In the genomic region with DNA sequence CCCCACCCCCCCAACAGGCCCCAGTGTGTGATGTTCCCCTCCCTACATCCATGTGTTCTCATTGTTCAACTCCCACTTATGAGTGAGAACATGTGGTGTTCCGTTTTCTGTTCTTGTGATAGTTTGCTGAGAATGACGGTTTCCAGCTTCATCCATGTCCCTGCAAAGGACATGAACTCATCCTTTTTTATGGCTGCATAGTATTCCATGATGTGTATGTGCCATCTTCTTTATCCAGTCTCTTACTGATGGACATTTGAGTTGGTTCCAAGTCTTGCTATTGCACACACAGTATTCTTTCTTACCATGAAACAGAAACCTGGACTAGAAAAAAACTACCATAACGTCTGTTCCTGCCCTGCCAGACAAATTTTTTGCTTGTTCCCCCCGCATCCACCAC, we compare ENCODE assay signal across 3 cellular contexts.
TF ChIP-seq lines count a peak whose summit lies in the region.

No MANE protein-coding gene starts in this region.

TF ChIP-seq in A549, 52 proteins besides CTCF, POLR2A, EP300 and RAD21:
- peak; percentile 82; the same call in 1 of the 2 replicates for TF ChIP-seq KDM1A (IDR thresholded peaks at IDR 0.05; ENCODE audit: low read depth)

TF ChIP-seq in K562, 482 proteins besides CTCF, POLR2A, EP300 and RAD21:
- peak; percentile 33; the same call in 1 of the 2 replicates for TF ChIP-seq SMARCA5 (IDR thresholded peaks at IDR 0.05)
- TF ChIP-seq ZNF146 (CRISPR knock-in tag; IDR thresholded peaks at IDR 0.05; ENCODE audit: unreplicated experiment), result peak; percentile 95
- peak; percentile 34; the same call in 1 of the 2 replicates for TF ChIP-seq BCOR (IDR thresholded peaks at IDR 0.05)
- TF ChIP-seq KDM1A (IDR thresholded peaks at IDR 0.05), result peak; percentile 21 to 35; a peak in 1 of 4 replicates
- TF ChIP-seq RBM25 (IDR thresholded peaks at IDR 0.05; ENCODE audit: low read depth, low read length, severe bottlenecking), result peak; percentile 39
TF ChIP-seq in K562: peak in this region for 5; not testable (repeated sequence) for 477.

TF ChIP-seq in H1, 55 proteins besides CTCF, POLR2A, EP300 and RAD21:
- TF ChIP-seq KDM1A (IDR thresholded peaks at IDR 0.05; ENCODE audit: borderline replicate concordance, low read length), result 0 out of 2 replicates have a peak, but pooled peaks have one; percentile 44
